In genomic region chr10:78656815-78657621, GRCh38 we compare ENCODE assay signal across 11 cellular contexts.
DNase-seq lines count a peak whose midpoint lies in the region; ATAC-seq and TF ChIP-seq lines count a peak whose summit lies in the region.
"Had no signal": no experiment of that assay in that cellular context is flagged by ENCODE, and none has a peak within 500 bp of the region (broad histone marks: within the 10 kb centered on the region; RNA-seq: fewer than 3 reads in every experiment).

No MANE protein-coding gene starts in this region.

- H3K27ac Mint-ChIP-seq in effector memory CD8-positive, alpha-beta T cell, result no peak overlapping the region

- H3K9me3 ChIP-seq in right atrium auricular region (no peaks in the 10 kb centered on the region), neural cell (ENCODE audit: low read length) (no peaks in the 10 kb centered on the region), uterus (no peaks in the 10 kb centered on the region)
- H3K9me3 ChIP-seq: thoracic aorta had no signal

- intact Hi-C loops in left cardiac atrium (cut with DNase I) (loop anchor here (2.0 to 10.0 kb wide), 3 partner anchors 446 to 612 kb away; no protein-coding TSS in a partner anchor), uterus (cut with DNase I; ENCODE audit: low total_unique reads) (no loop called here)

- peak; percentile 36 to 39 for ATAC-seq in left cardiac atrium
- peak; percentile 27 for ATAC-seq in foreskin keratinocyte
- ATAC-seq in GM18868 (IDR thresholded peaks at IDR 0.05; ENCODE audit: unreplicated experiment), result no peak
- no peak for ATAC-seq in effector memory CD8-positive, alpha-beta T cell (replicated peaks)

- H3K4me3 ChIP-seq in right atrium auricular region, result no peak overlapping the region
- peak overlapping the region; percentile 25 for H3K4me3 ChIP-seq in neural cell (ENCODE audit: low read length)
- H3K4me3 ChIP-seq in uterus, result no peak overlapping the region
- H3K4me3 ChIP-seq: thoracic aorta had no signal

- H4K20me1 ChIP-seq in neural cell (ENCODE audit: insufficient read depth), result no peaks in the 10 kb centered on the region

- H3K9me3 Mint-ChIP-seq in effector memory CD8-positive, alpha-beta T cell, result no peaks in the 10 kb centered on the region
- H3K9me3 Mint-ChIP-seq: activated T-cell treated with anti-CD3 and anti-CD28 coated beads, Interleukin-2, amount 50 U/mL, for 4 hours had no signal

- peaks cover 3% of the 10 kb centered on the region for H3F3A ChIP-seq in neural cell (ENCODE audit: insufficient read depth, low read length, poor library complexity, severe bottlenecking)

- no peaks in the 10 kb centered on the region for H3K79me2 ChIP-seq in neural cell (replicated peaks; ENCODE audit: insufficient read depth, low read length)

- H3K36me3 Mint-ChIP-seq in effector memory CD8-positive, alpha-beta T cell (ENCODE audit: insufficient read depth), result no peaks in the 10 kb centered on the region

- DNase-seq in left cardiac atrium (peak; percentile 33), right atrium auricular region (ENCODE audit: low spot score) (no peak), foreskin keratinocyte (no peak), uterus (peak; percentile 44 to 57), NCI-H446 treated with DMSO at 0.1 percent for 48 hours (lab: John Stamatoyannopoulos, UW) (no peak)
- no peak for DNase-seq in effector memory CD8-positive, alpha-beta T cell
- DNase-seq: cerebellar nuclear complex had no signal

- H3K27me3 Mint-ChIP-seq in effector memory CD8-positive, alpha-beta T cell, result peaks cover 36 to 49% of the 10 kb centered on the region in 2 donors

- peak; percentile 52 for TF ChIP-seq EP300 in neural cell (conservative IDR thresholded peaks at IDR 0.05; ENCODE audit: poor library complexity, severe bottlenecking)

- H2AFZ ChIP-seq in neural cell (ENCODE audit: low read depth, low read length), result peak overlapping the region; percentile 36

- H3K27ac ChIP-seq in right atrium auricular region (no peak overlapping the region), foreskin keratinocyte (no peak overlapping the region), neural cell (ENCODE audit: low read length) (peak overlapping the region; percentile 83), uterus (peak overlapping the region; percentile 3 to 4)
- H3K27ac ChIP-seq: thoracic aorta had no signal

- H3K36me3 ChIP-seq in right atrium auricular region (no peaks in the 10 kb centered on the region), neural cell (ENCODE audit: insufficient read depth, low read length) (no peaks in the 10 kb centered on the region), uterus (no peaks in the 10 kb centered on the region)
- H3K36me3 ChIP-seq: thoracic aorta had no signal

- no peak overlapping the region for H3K4me3 Mint-ChIP-seq in effector memory CD8-positive, alpha-beta T cell
- H3K4me3 Mint-ChIP-seq: activated T-cell treated with anti-CD3 and anti-CD28 coated beads, Interleukin-2, amount 50 U/mL, for 4 hours had no signal

- TF ChIP-seq RAD21 in neural cell (conservative IDR thresholded peaks at IDR 0.05), result peak; percentile 45

- H3K9ac ChIP-seq in neural cell (ENCODE audit: low read length), result peak overlapping the region; percentile 70

- no peak for TF ChIP-seq POLR2A in uterus (IDR thresholded peaks at IDR 0.05)

- peak overlapping the region; percentile 14 for H3K4me2 ChIP-seq in neural cell (ENCODE audit: low read length)

- H3K27me3 ChIP-seq in right atrium auricular region (no peaks in the 10 kb centered on the region), foreskin keratinocyte (peaks cover 9% of the 10 kb centered on the region), neural cell (ENCODE audit: insufficient read depth, low read depth, low read length) (no peaks in the 10 kb centered on the region), uterus (no peaks in the 10 kb centered on the region)

- TF ChIP-seq CTCF in right atrium auricular region (IDR thresholded peaks at IDR 0.05) (no peak), foreskin keratinocyte (conservative IDR thresholded peaks at IDR 0.05) (no peak), neural cell (IDR thresholded peaks at IDR 0.05; ENCODE audit: poor library complexity, severe bottlenecking) (peak; percentile 20), uterus (IDR thresholded peaks at IDR 0.05) (no peak)

- H3K4me1 Mint-ChIP-seq in effector memory CD8-positive, alpha-beta T cell (ENCODE audit: low read depth in 2 of 2), result no peaks in the 10 kb centered on the region

- H3K9me2 ChIP-seq in neural cell (ENCODE audit: insufficient read depth, low read length), result no peaks in the 10 kb centered on the region

- H3K4me1 ChIP-seq in right atrium auricular region (no peaks in the 10 kb centered on the region), foreskin keratinocyte (no peaks in the 10 kb centered on the region), uterus (no peaks in the 10 kb centered on the region)

TF ChIP-seq in neural cell, 6 proteins besides CTCF, POLR2A, EP300 and RAD21:
- TF ChIP-seq TAF1 (IDR thresholded peaks at IDR 0.05; ENCODE audit: low read depth) (peak; percentile 56), POLR2AphosphoS5 (IDR thresholded peaks at IDR 0.05) (peak; percentile 61), EZH2 (IDR thresholded peaks at IDR 0.05; ENCODE audit: borderline replicate concordance, insufficient read depth, low read length, poor library complexity, severe bottlenecking) (no peak), MXI1 (conservative IDR thresholded peaks at IDR 0.05; ENCODE audit: poor library complexity, severe bottlenecking) (no peak), REST (IDR thresholded peaks at IDR 0.05; ENCODE audit: borderline replicate concordance) (peak; percentile 40), SMC3 (conservative IDR thresholded peaks at IDR 0.05; ENCODE audit: poor library complexity) (peak; percentile 53)

Comparison
In these comparisons a context has a peak if more than half of its experiments do, and no peak if none do; other contexts are left out.
1. DNase-seq: peak in left cardiac atrium (single experiment) and uterus (2 of 2); none in right atrium auricular region (single experiment), foreskin keratinocyte (0 of 2), NCI-H446 treated with DMSO at 0.1 percent for 48 hours (single experiment) and effector memory CD8-positive, alpha-beta T cell (0 of 3).
2. ATAC-seq: peak in left cardiac atrium (2 of 2) and foreskin keratinocyte (single experiment); none in GM18868 (single experiment) and effector memory CD8-positive, alpha-beta T cell (single experiment).
3. H3K27ac ChIP-seq: peak in neural cell (single experiment) and uterus (2 of 2); none in right atrium auricular region (0 of 2) and foreskin keratinocyte (single experiment).